8 cellular contexts compared by ENCODE assay signal in genomic region chr6:28981833-28982475, GRCh38. TPM values are rescaled to one million over a fixed set of nuclear protein-coding genes. Genes with fewer than 3 reads are reported as not detected.
A peak's percentile ranks its signal among the peaks of the same experiment; 100 is the strongest.
DNase-seq lines count a peak whose midpoint lies in the region; ATAC-seq and TF ChIP-seq lines count a peak whose summit lies in the region.

No MANE protein-coding gene starts in this region.

- ATAC-seq in GM21717 (IDR thresholded peaks at IDR 0.05; ENCODE audit: unreplicated experiment), result peak; percentile 50
- peak; percentile 84 for ATAC-seq in gastroesophageal sphincter

- H3K79me1 ChIP-seq in neuronal stem cell (ENCODE audit: low read depth, low read length), result no peaks in the 10 kb centered on the region

- H3K4me3 Mint-ChIP-seq in CD4-positive, alpha-beta memory T cell, result peak overlapping the region; percentile 87 to 95 (median 94)

- peak in 1 of 2 donors; percentile 32 for TF ChIP-seq POLR2A in gastroesophageal sphincter (IDR thresholded peaks at IDR 0.05)

- H2BK12ac ChIP-seq in neuronal stem cell (ENCODE audit: low read length), result no peak overlapping the region

- intact Hi-C loops in CD4-positive, alpha-beta memory T cell (cut with micrococcal nuclease), result loop anchor here (1.0 to 10.0 kb wide), 8 partner anchors 29 to 1087 kb away; partner anchors contain the start of gene TRIM27

- H3K9me3 Mint-ChIP-seq in CD4-positive, alpha-beta memory T cell, result peaks cover 0 to 13% (median 4%) of the 10 kb centered on the region in 8 donors

- peaks cover 14 to 24% of the 10 kb centered on the region in 2 donors for H3K27me3 Mint-ChIP-seq in CD4-positive, alpha-beta memory T cell

- H2AK5ac ChIP-seq in neuronal stem cell (ENCODE audit: low read depth, low read length), result no peak overlapping the region

- H3K4me1 ChIP-seq in CD4-positive, alpha-beta memory T cell (ENCODE audit: insufficient read depth, low read length), result peaks cover 28% of the 10 kb centered on the region
- H3K4me1 ChIP-seq in SJSA1 (replicated peaks) (peaks cover 17% of the 10 kb centered on the region), gastroesophageal sphincter (peaks cover 0 to 42% (median 0%) of the 10 kb centered on the region in 3 donors), neuronal stem cell (ENCODE audit: control insufficient read depth in 2 of 2, insufficient read depth in 1 of 2, low read depth in 1 of 2, low read length in 2 of 2) (peaks cover 0 to 5% of the 10 kb centered on the region in 2 donors), subcutaneous abdominal adipose tissue (ENCODE audit: control insufficient read depth in 5 of 5, insufficient read depth in 5 of 5, low read length in 5 of 5) (peaks cover 2 to 36% (median 30%) of the 10 kb centered on the region in 5 donors)

- POLR2A ChIA-PET in CD4-positive, alpha-beta memory T cell (lab: Charles Lee; ENCODE audit: partially characterized antibody), result interaction anchor here (0.6 to 3.2 kb wide), 14 partner anchors 23 to 1503 kb away, joined by 3 to 27 read pairs (median 4); partner anchors contain the start of genes TRIM27 and ZNF311

- peaks cover 37 to 65% (median 46%) of the 10 kb centered on the region in 4 donors for H3K4me1 Mint-ChIP-seq in CD4-positive, alpha-beta memory T cell

- peak overlapping the region; percentile 84 for H2AFZ ChIP-seq in neuronal stem cell (ENCODE audit: low read length)

- H3K36me3 ChIP-seq in CD4-positive, alpha-beta memory T cell (ENCODE audit: insufficient read depth, low read length), result no peaks in the 10 kb centered on the region
- H3K36me3 ChIP-seq in SJSA1, result no peaks in the 10 kb centered on the region
- H3K36me3 ChIP-seq in gastroesophageal sphincter, result no peaks in the 10 kb centered on the region
- H3K36me3 ChIP-seq in neuronal stem cell (replicated peaks in 1 of 2; ENCODE audit: control insufficient read depth in 2 of 2, insufficient read depth in 2 of 2, low read length in 2 of 2), result no peaks in the 10 kb centered on the region
- no peaks in the 10 kb centered on the region for H3K36me3 ChIP-seq in subcutaneous abdominal adipose tissue (ENCODE audit: control insufficient read depth in 5 of 5, insufficient read depth in 5 of 5, low read length in 5 of 5)

- H3K27me3 ChIP-seq in CD4-positive, alpha-beta memory T cell (ENCODE audit: insufficient read depth, low read length), result no peaks in the 10 kb centered on the region
- H3K27me3 ChIP-seq in SJSA1 (replicated peaks), result no peaks in the 10 kb centered on the region
- H3K27me3 ChIP-seq in gastroesophageal sphincter, result peaks cover 14% of the 10 kb centered on the region
- peaks cover 0 to 35% (median 0%) of the 10 kb centered on the region in 3 experiments for H3K27me3 ChIP-seq in neuronal stem cell (ENCODE audit: control insufficient read depth in 3 of 3, insufficient read depth in 3 of 3, low read depth in 1 of 3, low read length in 3 of 3)
- no peaks in the 10 kb centered on the region for H3K27me3 ChIP-seq in subcutaneous abdominal adipose tissue (ENCODE audit: control insufficient read depth in 5 of 5, insufficient read depth in 4 of 5, low read length in 5 of 5)

- no peak overlapping the region for H3K18ac ChIP-seq in neuronal stem cell (ENCODE audit: low read length)

- no peak overlapping the region for H3K27ac ChIP-seq in CD4-positive, alpha-beta memory T cell (ENCODE audit: low read depth, low read length)
- H3K27ac ChIP-seq in SJSA1, result peak overlapping the region; percentile 39
- peak overlapping the region; percentile 79 to 87 (median 81) for H3K27ac ChIP-seq in gastroesophageal sphincter
- no peak overlapping the region for H3K27ac ChIP-seq in neuronal stem cell (replicated peaks; ENCODE audit: low read length)
- peak overlapping the region; percentile 69 for H3K27ac ChIP-seq in subcutaneous abdominal adipose tissue (ENCODE audit: low read depth, low read length)

- no peak overlapping the region for H3K4me2 ChIP-seq in neuronal stem cell (ENCODE audit: insufficient read depth, low read length, poor library complexity, severe bottlenecking)

- H3K9ac ChIP-seq in neuronal stem cell (ENCODE audit: low read depth, low read length, poor library complexity) (no peak overlapping the region), subcutaneous abdominal adipose tissue (ENCODE audit: low read length in 5 of 5) (peak overlapping the region in 4 of 5 donors; percentile 49 to 78 (median 58))

- H2BK120ac ChIP-seq in neuronal stem cell (ENCODE audit: low read depth, low read length), result no peak overlapping the region

- peak overlapping the region; percentile 99 for H3K4me3 ChIP-seq in CD4-positive, alpha-beta memory T cell (ENCODE audit: low read length in 2 of 2)
- H3K4me3 ChIP-seq in SJSA1 (peak overlapping the region; percentile 44), gastroesophageal sphincter (peak overlapping the region; percentile 58 to 100), neuronal stem cell (ENCODE audit: low read length in 2 of 2) (peak overlapping the region; percentile 93 to 95), subcutaneous abdominal adipose tissue (ENCODE audit: low read depth in 1 of 5, low read length in 5 of 5) (peak overlapping the region; percentile 91 to 96 (median 94))

- CTCF ChIA-PET in CD4-positive, alpha-beta memory T cell (lab: Charles Lee; ENCODE audit: partially characterized antibody), result interaction anchor here (0.6 to 4.0 kb wide), 6 partner anchors 32 to 143 kb away, joined by 3 to 33 read pairs (median 4); no protein-coding TSS in a partner anchor

- H3K23ac ChIP-seq in neuronal stem cell (ENCODE audit: low read depth, low read length, poor library complexity), result no peak overlapping the region

- H3K4ac ChIP-seq in neuronal stem cell (ENCODE audit: low read length), result no peak overlapping the region

- DNase-seq in CD4-positive, alpha-beta memory T cell, result peak; percentile 79 to 87 (median 84)
- DNase-seq in M059J (ENCODE audit: low read depth) (peak; percentile 97), SJSA1 (ENCODE audit: low read depth in 1 of 2, low spot score in 2 of 2) (peak; percentile 81 to 94), neuronal stem cell (ENCODE audit: low spot score) (peak; percentile 87)
- DNase-seq in activated naive CD4-positive, alpha-beta T cell treated with Interleukin-2 at 50 U/mL for 16 hours, result peak; percentile 72

- H3K27ac Mint-ChIP-seq in CD4-positive, alpha-beta memory T cell, result peak overlapping the region; percentile 84 to 100 (median 95)

- H3K9me3 ChIP-seq in CD4-positive, alpha-beta memory T cell (ENCODE audit: control insufficient read depth in 1 of 2, low read length in 2 of 2), result no peaks in the 10 kb centered on the region
- H3K9me3 ChIP-seq in SJSA1 (replicated peaks) (no peaks in the 10 kb centered on the region), gastroesophageal sphincter (no peaks in the 10 kb centered on the region), neuronal stem cell (replicated peaks in 1 of 2; ENCODE audit: control insufficient read depth in 2 of 2, insufficient read depth in 1 of 2, low read depth in 1 of 2, low read length in 2 of 2) (no peaks in the 10 kb centered on the region), subcutaneous abdominal adipose tissue (ENCODE audit: control insufficient read depth in 5 of 5, low read length in 5 of 5) (no peaks in the 10 kb centered on the region)

- H2BK5ac ChIP-seq in neuronal stem cell (ENCODE audit: low read length), result no peak overlapping the region

- WGBS in gastroesophageal sphincter (ENCODE audit: low coverage in 1 of 2), 2 donors, result 0% methylated on average over 23 of the region's 23 CpGs
- no CpG with 5 or more reads among the region's 23 CpGs for WGBS in neuronal stem cell (ENCODE audit: extremely low coverage in 2 of 2, insufficient read length in 2 of 2, insufficient replicate concordance in 1 of 2), 2 donors

- no peak overlapping the region for H4K91ac ChIP-seq in neuronal stem cell (ENCODE audit: low read depth, low read length, poor library complexity)

- no peak overlapping the region for H4K8ac ChIP-seq in neuronal stem cell (ENCODE audit: low read depth, low read length)

- peaks cover 0 to 17% of the 10 kb centered on the region in 2 donors for H3K36me3 Mint-ChIP-seq in CD4-positive, alpha-beta memory T cell

- TF ChIP-seq EP300 in gastroesophageal sphincter (IDR thresholded peaks at IDR 0.05), result no peak

- peak in 2 of 4 experiments; percentile 14 to 16 for TF ChIP-seq CTCF in gastroesophageal sphincter (IDR thresholded peaks at IDR 0.05)

- no peak overlapping the region for H3K14ac ChIP-seq in neuronal stem cell (ENCODE audit: low read length)

- H2BK15ac ChIP-seq in neuronal stem cell (ENCODE audit: low read length), result no peak overlapping the region

RNA-seq across cellular contexts. Expression of gene ZNF311, which starts 23.2 kb away (rescaled TPM):
- under 1 TPM; 0.33 to 0.64 TPM for total RNA-seq in CD4-positive, alpha-beta memory T cell
- under 1 TPM in 1 of 2 donors, not detected in 1; 0.15 TPM for polyA plus RNA-seq in CD4-positive, alpha-beta memory T cell
- 4.6 and 5.3 TPM in 2 replicates for total RNA-seq in M059J (2014; rRNA removed; shearing (Covaris generic))
- not detected in 2 replicates for total RNA-seq in SJSA1 (2014; rRNA removed; shearing (Covaris generic))
- total RNA-seq in gastroesophageal sphincter, result 1 to 10 TPM in 1 of 4 donors, under 1 TPM in 3; 0.35 to 1.4 (median 0.88) TPM
- polyA plus RNA-seq in neuronal stem cell (2013, experiment 1 of 2), result 2.8 TPM
- polyA plus RNA-seq in neuronal stem cell (2013, experiment 2 of 2), result 2.7 TPM

RNA-seq across cellular contexts. Expression of gene TRIM27, which starts 58.2 kb away (rescaled TPM):
- 100 to 1,000 TPM; 102 to 108 TPM for total RNA-seq in CD4-positive, alpha-beta memory T cell
- 10 to 100 TPM; 51.6 to 64.6 TPM for polyA plus RNA-seq in CD4-positive, alpha-beta memory T cell
- total RNA-seq in M059J (2014; rRNA removed; shearing (Covaris generic)), result 88.1 and 104 TPM in 2 replicates
- 38.2 and 61.4 TPM in 2 replicates for total RNA-seq in SJSA1 (2014; rRNA removed; shearing (Covaris generic))
- total RNA-seq in gastroesophageal sphincter, result 10 to 100 TPM; 36.0 to 55.1 (median 37.4) TPM
- 38.5 TPM for polyA plus RNA-seq in neuronal stem cell (2013, experiment 1 of 2)
- 37.5 TPM for polyA plus RNA-seq in neuronal stem cell (2013, experiment 2 of 2)

Comparison
In these comparisons a context has a peak if more than half of its experiments do, and no peak if none do; other contexts are left out.
1. H3K27ac ChIP-seq: peak in SJSA1 (single experiment), gastroesophageal sphincter (4 of 4) and subcutaneous abdominal adipose tissue (single experiment); none in CD4-positive, alpha-beta memory T cell (single experiment) and neuronal stem cell (single experiment).
2. H3K4me3 ChIP-seq: peak in every context shown above with its lines; median percentile 99 in CD4-positive, alpha-beta memory T cell; 94 in neuronal stem cell; 94 in subcutaneous abdominal adipose tissue; 79 in gastroesophageal sphincter; 44 in SJSA1.
3. Peak in every context shown above with its lines, with median percentiles within 50 percentile points of each other: DNase-seq.